16 cellular contexts compared by ENCODE assay signal in genomic region chr6:6801635-6802218, GRCh38.
DNase-seq lines count a peak whose midpoint lies in the region; ATAC-seq and TF ChIP-seq lines count a peak whose summit lies in the region.
"Had no signal": no experiment of that assay in that cellular context is flagged by ENCODE, and none has a peak within 500 bp of the region (broad histone marks: within the 10 kb centered on the region; RNA-seq: fewer than 3 reads in every experiment).

No MANE protein-coding gene starts in this region.

- no peak for ATAC-seq in HCT116
- no peak for ATAC-seq in stimulated activated memory B cell treated with anti-CD40 and anti-IgM and Interleukin-4, amounts not matched to agents 10 μg/mL and 1 μg/mL and 100 μg/mL, for 72 hours

- H3K9me3 ChIP-seq in BLaER1 (peaks cover 6% of the 10 kb centered on the region), HCT116 (ENCODE audit: control insufficient read depth in 1 of 2, insufficient read depth in 1 of 2, low read depth in 1 of 2, low read length in 2 of 2) (no peaks in the 10 kb centered on the region)

- RAD21 ChIA-PET in HCT116 (lab: Charles Lee; ENCODE audit: low non-redundant PET in 1 of 2, low total read pairs in 2 of 2, uncharacterized antibody in 2 of 2, unreplicated experiment in 2 of 2), result no interaction called here

- H3K4me1 Mint-ChIP-seq in stimulated activated memory B cell treated with anti-CD40 and anti-IgM and Interleukin-4, amounts not matched to agents 10 μg/mL and 1 μg/mL and 100 μg/mL, for 72 hours, result peaks cover 88% of the 10 kb centered on the region
- peaks cover 37% of the 10 kb centered on the region for H3K4me1 Mint-ChIP-seq in activated T-helper 2 cell treated with anti-CD3 and anti-CD28 coated beads, Interferon-gamma antibody, Interleukin-2, Interleukin-4, amounts not matched to agents 10 μg/mL and 5 μg/mL and 100 μg/mL, durations not matched to agents 14 hours and 24 hours and 36 hours (ENCODE audit: low read depth)

- H3K9ac ChIP-seq in BLaER1 (no peak overlapping the region), HCT116 (ENCODE audit: low read length) (peak overlapping the region; percentile 58; the same call in 1 of the 2 replicates)

- TF ChIP-seq POLR2A in HCT116 (IDR thresholded peaks at IDR 0.05; ENCODE audit: borderline replicate concordance, extremely low read depth, insufficient read depth, insufficient read length), result no peak

- H3K27ac ChIP-seq in BLaER1, result no peak overlapping the region
- H3K27ac ChIP-seq in HCT116 (ENCODE audit: low read depth, low read length), result no peak overlapping the region
- peak overlapping the region; percentile 100 for H3K27ac ChIP-seq in epithelial cell of prostate

- TF ChIP-seq CTCF in HCT116 (IDR thresholded peaks at IDR 0.05 in 2 of 3, conservative IDR thresholded peaks at IDR 0.05 in 1 of 3; ENCODE audit: borderline replicate concordance in 1 of 3, insufficient read depth in 1 of 3, low read depth in 2 of 3, low read length in 2 of 3) (no peak), GM20000 (IDR thresholded peaks at IDR 0.05; ENCODE audit: extremely low read depth, missing control alignments) (no peak)

- H4K20me1 ChIP-seq in BLaER1 (no peaks in the 10 kb centered on the region), HCT116 (ENCODE audit: insufficient read depth) (no peaks in the 10 kb centered on the region)

- no peaks in the 10 kb centered on the region for H3K9me3 Mint-ChIP-seq in stimulated activated memory B cell treated with anti-CD40 and anti-IgM and Interleukin-4, amounts not matched to agents 10 μg/mL and 1 μg/mL and 100 μg/mL, for 72 hours
- no peaks in the 10 kb centered on the region for H3K9me3 Mint-ChIP-seq in activated T-helper 2 cell treated with anti-CD3 and anti-CD28 coated beads, Interferon-gamma antibody, Interleukin-2, Interleukin-4, amounts not matched to agents 10 μg/mL and 5 μg/mL and 100 μg/mL, durations not matched to agents 14 hours and 24 hours and 36 hours

- intact Hi-C loops in HCT116 (cut with micrococcal nuclease), result loop anchor here (5.0 kb wide), 1 partner anchor 114 kb away; no protein-coding TSS in a partner anchor
- intact Hi-C loops in activated T-helper 2 cell treated with anti-CD3 and anti-CD28 coated beads, Interferon-gamma antibody, Interleukin-2, Interleukin-4, amounts not matched to agents 10 μg/mL and 5 μg/mL and 100 μg/mL, durations not matched to agents 14 hours and 24 hours and 36 hours (cut with micrococcal nuclease), result no loop called here

- H3K4me1 ChIP-seq in BLaER1, result peaks cover 67% of the 10 kb centered on the region
- peaks cover 17 to 78% of the 10 kb centered on the region in 2 experiments for H3K4me1 ChIP-seq in HCT116 (ENCODE audit: control insufficient read depth in 1 of 2, insufficient read depth in 2 of 2, low read length in 2 of 2)

- no peaks in the 10 kb centered on the region for H3K36me3 Mint-ChIP-seq in stimulated activated memory B cell treated with anti-CD40 and anti-IgM and Interleukin-4, amounts not matched to agents 10 μg/mL and 1 μg/mL and 100 μg/mL, for 72 hours
- H3K36me3 Mint-ChIP-seq in activated T-helper 2 cell treated with anti-CD3 and anti-CD28 coated beads, Interferon-gamma antibody, Interleukin-2, Interleukin-4, amounts not matched to agents 10 μg/mL and 5 μg/mL and 100 μg/mL, durations not matched to agents 14 hours and 24 hours and 36 hours (ENCODE audit: low read depth), result no peaks in the 10 kb centered on the region

- H3K4me2 ChIP-seq in BLaER1, result peak overlapping the region; percentile 77
- peak overlapping the region; percentile 66 for H3K4me2 ChIP-seq in HCT116 (ENCODE audit: low read length)

- no peaks in the 10 kb centered on the region for H3K27me3 ChIP-seq in BLaER1
- no peaks in the 10 kb centered on the region for H3K27me3 ChIP-seq in HCT116 (ENCODE audit: insufficient read depth, low read length)

- H3K27me3 Mint-ChIP-seq in stimulated activated memory B cell treated with anti-CD40 and anti-IgM and Interleukin-4, amounts not matched to agents 10 μg/mL and 1 μg/mL and 100 μg/mL, for 72 hours, result no peaks in the 10 kb centered on the region
- peaks cover 6% of the 10 kb centered on the region for H3K27me3 Mint-ChIP-seq in activated T-helper 2 cell treated with anti-CD3 and anti-CD28 coated beads, Interferon-gamma antibody, Interleukin-2, Interleukin-4, amounts not matched to agents 10 μg/mL and 5 μg/mL and 100 μg/mL, durations not matched to agents 14 hours and 24 hours and 36 hours (ENCODE audit: low read depth)

- no peak for TF ChIP-seq RAD21 in HCT116 (IDR thresholded peaks at IDR 0.05; ENCODE audit: low read depth)

- H3K9me2 ChIP-seq in HCT116 (ENCODE audit: insufficient read depth), result no peaks in the 10 kb centered on the region

- BruUV-seq in HCT116 (replicated peaks; lab: Mats Ljungman, UMichigan), result no TSS peak

- H2AFZ ChIP-seq in HCT116 (ENCODE audit: low read depth, low read length, poor library complexity, severe bottlenecking), result no peak overlapping the region

- no peaks in the 10 kb centered on the region for H3K79me2 ChIP-seq in HCT116 (ENCODE audit: insufficient read depth, low read length)

- DNase-seq in HCT116 (ENCODE audit: low read depth, low spot score) (no peak), epithelial cell of prostate (ENCODE audit: low read depth, low spot score) (no peak), NCI-H146 (lab: John Stamatoyannopoulos, UW) (no peak), GM20000 (ENCODE audit: low spot score) (no peak)
- DNase-seq in activated T-helper 2 cell treated with anti-CD3 and anti-CD28 coated beads, Interferon-gamma antibody, Interleukin-2, Interleukin-4, amounts not matched to agents 10 μg/mL and 5 μg/mL and 100 μg/mL, durations not matched to agents 14 hours and 24 hours and 36 hours (ENCODE audit: low spot score), result no peak
- DNase-seq: COR-L47, DMS53, H7, IMR-90, NCI-H187 treated with DMSO at 0.1 percent for 48 hours, NCI-H2171 treated with DMSO at 0.1 percent for 48 hours, NCI-H446 treated with DMSO at 0.1 percent for 48 hours, NCI-H748 treated with DMSO at 0.1 percent for 48 hours, OCI-M1 had no signal

- H3K4me3 ChIP-seq in BLaER1 (no peak overlapping the region), HCT116 (replicated peaks in 1 of 2; ENCODE audit: low read depth in 1 of 2, low read length in 2 of 2) (no peak overlapping the region)

- peak overlapping the region; percentile 42 for H3K27ac Mint-ChIP-seq in stimulated activated memory B cell treated with anti-CD40 and anti-IgM and Interleukin-4, amounts not matched to agents 10 μg/mL and 1 μg/mL and 100 μg/mL, for 72 hours
- H3K27ac Mint-ChIP-seq in activated T-helper 2 cell treated with anti-CD3 and anti-CD28 coated beads, Interferon-gamma antibody, Interleukin-2, Interleukin-4, amounts not matched to agents 10 μg/mL and 5 μg/mL and 100 μg/mL, durations not matched to agents 14 hours and 24 hours and 36 hours, result no peak overlapping the region

- CTCF ChIA-PET in HCT116 (lab: Charles Lee), result interaction anchor here (0.9 kb wide), 1 partner anchor 13 kb away, joined by 3 read pairs; no protein-coding TSS in a partner anchor

- no peak overlapping the region for H3K4me3 Mint-ChIP-seq in stimulated activated memory B cell treated with anti-CD40 and anti-IgM and Interleukin-4, amounts not matched to agents 10 μg/mL and 1 μg/mL and 100 μg/mL, for 72 hours
- H3K4me3 Mint-ChIP-seq in activated T-helper 2 cell treated with anti-CD3 and anti-CD28 coated beads, Interferon-gamma antibody, Interleukin-2, Interleukin-4, amounts not matched to agents 10 μg/mL and 5 μg/mL and 100 μg/mL, durations not matched to agents 14 hours and 24 hours and 36 hours (ENCODE audit: low read depth), result no peak overlapping the region

- POLR2A ChIA-PET in HCT116 (lab: Charles Lee), result no interaction called here

- H3K36me3 ChIP-seq in BLaER1, result no peaks in the 10 kb centered on the region
- H3K36me3 ChIP-seq in HCT116 (ENCODE audit: control insufficient read depth in 1 of 2, insufficient read depth in 2 of 2, low read length in 2 of 2), result no peaks in the 10 kb centered on the region

TF ChIP-seq in HCT116, 20 proteins besides CTCF, POLR2A, EP300 and RAD21:
- no peak for TF ChIP-seq POLR2AphosphoS5 (IDR thresholded peaks at IDR 0.05; ENCODE audit: low read depth, low read length)
- TF ChIP-seq TCF7L2 (IDR thresholded peaks at IDR 0.05; ENCODE audit: borderline replicate concordance, extremely low read depth, insufficient read depth, insufficient read length), result no peak
